20 cellular contexts compared by ENCODE assay signal in the genomic region with DNA sequence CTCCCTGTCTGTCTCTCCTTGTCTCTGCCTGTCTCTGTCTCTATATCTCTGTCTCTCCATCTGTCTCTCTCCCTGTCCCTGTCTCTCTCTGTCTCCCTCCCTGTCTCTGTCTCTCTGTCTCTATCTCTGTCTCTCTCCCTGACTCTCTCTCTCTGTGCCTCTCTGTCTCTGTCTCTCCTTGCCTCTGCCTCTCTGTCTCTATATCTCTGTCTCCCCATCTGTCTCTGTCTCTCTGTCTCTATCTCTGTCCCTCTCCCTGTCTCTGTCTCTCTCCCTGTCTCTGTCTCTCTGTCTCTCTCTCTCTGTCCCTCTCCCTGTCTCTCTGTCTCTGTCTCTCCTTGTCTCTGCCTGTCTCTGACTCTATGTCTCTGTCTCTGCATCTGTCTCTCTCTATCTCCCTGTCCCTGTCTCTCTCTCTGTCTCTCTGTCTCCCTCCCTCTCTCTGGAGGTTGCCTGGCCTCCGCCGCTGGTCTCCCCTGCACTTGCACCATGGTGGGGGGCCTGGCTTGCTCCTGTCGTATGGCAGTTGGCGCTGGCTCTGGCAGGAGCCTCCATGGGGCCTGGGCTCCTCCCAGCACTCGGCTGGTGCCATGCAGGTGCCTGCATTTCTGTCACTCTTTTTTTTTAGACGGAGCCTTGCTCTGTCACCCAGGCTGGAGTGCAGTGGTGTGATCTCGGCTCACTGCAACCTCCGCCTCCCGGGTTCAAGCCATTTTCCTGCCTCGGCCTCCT. TPM values are rescaled to one million over a fixed set of nuclear protein-coding genes. Genes with fewer than 3 reads are reported as not detected.
DNase-seq lines count a peak whose midpoint lies in the region; ATAC-seq and TF ChIP-seq lines count a peak whose summit lies in the region.
"Had no signal": no experiment of that assay in that cellular context is flagged by ENCODE, and none has a peak within 500 bp of the region (broad histone marks: within the 10 kb centered on the region; RNA-seq: fewer than 3 reads in every experiment).

No MANE protein-coding gene starts in this region.

- no peaks in the 10 kb centered on the region for H3K36me3 ChIP-seq in uterus

- no peaks in the 10 kb centered on the region for H3K36me3 Mint-ChIP-seq in stimulated activated naive CD8-positive, alpha-beta T cell treated with anti-CD3 and anti-CD28 coated beads, Interleukin-15, Interleukin-2, amounts not matched to agents 100 ng/mL and 50 ng/mL, for 24 hours (ENCODE audit: low read depth)
- H3K36me3 Mint-ChIP-seq in nephron progenitor cell (ENCODE audit: low read depth), result no peaks in the 10 kb centered on the region

- TF ChIP-seq CTCF in nephron progenitor cell (IDR thresholded peaks at IDR 0.05) (no peak), uterus (IDR thresholded peaks at IDR 0.05) (no peak)

- intact Hi-C loops in uterus (cut with DNase I; ENCODE audit: low total_unique reads), result no loop called here

- H3K27ac ChIP-seq in caudate nucleus (ENCODE audit: low read depth, low read length) (peak overlapping the region; percentile 21), uterus (no peak overlapping the region)
- H3K27ac ChIP-seq: GM23248, KMS-11 had no signal

- no peaks in the 10 kb centered on the region for H3K4me1 ChIP-seq in uterus

- no peaks in the 10 kb centered on the region for H3K27me3 ChIP-seq in uterus

- H3K27me3 Mint-ChIP-seq in stimulated activated naive CD8-positive, alpha-beta T cell treated with anti-CD3 and anti-CD28 coated beads, Interleukin-15, Interleukin-2, amounts not matched to agents 100 ng/mL and 50 ng/mL, for 24 hours, result no peaks in the 10 kb centered on the region
- H3K27me3 Mint-ChIP-seq in stimulated activated naive CD8-positive, alpha-beta T cell treated with anti-CD3 and anti-CD28 coated beads, Interleukin-15, amount 100 ng/mL, for 72 hours, result peaks cover 31% of the 10 kb centered on the region
- peaks cover 19% of the 10 kb centered on the region for H3K27me3 Mint-ChIP-seq in nephron progenitor cell (ENCODE audit: low read depth, poor library complexity)

- H3K9me3 ChIP-seq in uterus, result no peaks in the 10 kb centered on the region

- TF ChIP-seq POLR2A in uterus (IDR thresholded peaks at IDR 0.05), result no peak

- H3K9me3 Mint-ChIP-seq in stimulated activated naive CD8-positive, alpha-beta T cell treated with anti-CD3 and anti-CD28 coated beads, Interleukin-15, Interleukin-2, amounts not matched to agents 100 ng/mL and 50 ng/mL, for 24 hours, result no peaks in the 10 kb centered on the region
- H3K9me3 Mint-ChIP-seq in stimulated activated naive CD8-positive, alpha-beta T cell treated with anti-CD3 and anti-CD28 coated beads, Interleukin-15, amount 100 ng/mL, for 72 hours, result no peaks in the 10 kb centered on the region
- H3K9me3 Mint-ChIP-seq in nephron progenitor cell, result no peaks in the 10 kb centered on the region
- H3K9me3 Mint-ChIP-seq: CD4-positive, alpha-beta T cell had no signal

- H3K4me1 Mint-ChIP-seq in stimulated activated naive CD8-positive, alpha-beta T cell treated with anti-CD3 and anti-CD28 coated beads, Interleukin-15, Interleukin-2, amounts not matched to agents 100 ng/mL and 50 ng/mL, for 24 hours (ENCODE audit: low read depth), result peaks cover 3% of the 10 kb centered on the region
- peaks cover 28% of the 10 kb centered on the region for H3K4me1 Mint-ChIP-seq in stimulated activated naive CD8-positive, alpha-beta T cell treated with anti-CD3 and anti-CD28 coated beads, Interleukin-15, amount 100 ng/mL, for 72 hours
- H3K4me1 Mint-ChIP-seq in nephron progenitor cell, result peaks cover 40% of the 10 kb centered on the region

- no peak for DNase-seq in stimulated activated naive CD8-positive, alpha-beta T cell treated with anti-CD3 and anti-CD28 coated beads, Interleukin-15, amount 100 ng/mL, for 72 hours
- no peak for DNase-seq in caudate nucleus (lab: John Stamatoyannopoulos, UW)
- DNase-seq in nephron progenitor cell, result no peak
- no peak for DNase-seq in uterus
- DNase-seq in NCI-H69 (lab: John Stamatoyannopoulos, UW), result no peak
- no peak for DNase-seq in activated naive CD4-positive, alpha-beta T cell (lab: John Stamatoyannopoulos, UW)
- DNase-seq: AML-193; CD4-positive, alpha-beta T cell; DND-41; GDM1; GM23248; NCI-H1092; NCI-H1694; NCI-H446 treated with DMSO at 0.1 percent for 48 hours; NCI-H774; Right ventricle myocardium superior had no signal

- no peak overlapping the region for H3K4me3 ChIP-seq in uterus
- H3K4me3 ChIP-seq: GM23248 had no signal

- H3K27ac Mint-ChIP-seq in stimulated activated naive CD8-positive, alpha-beta T cell treated with anti-CD3 and anti-CD28 coated beads, Interleukin-15, Interleukin-2, amounts not matched to agents 100 ng/mL and 50 ng/mL, for 24 hours, result peak overlapping the region; percentile 39
- no peak overlapping the region for H3K27ac Mint-ChIP-seq in stimulated activated naive CD8-positive, alpha-beta T cell treated with anti-CD3 and anti-CD28 coated beads, Interleukin-15, amount 100 ng/mL, for 72 hours
- peak overlapping the region; percentile 49 for H3K27ac Mint-ChIP-seq in nephron progenitor cell
- H3K27ac Mint-ChIP-seq: CD4-positive, alpha-beta T cell had no signal

- ATAC-seq in stimulated activated naive CD8-positive, alpha-beta T cell treated with anti-CD3 and anti-CD28 coated beads, Interleukin-15, amount 100 ng/mL, for 72 hours, result no peak
- ATAC-seq in HG02870 (IDR thresholded peaks at IDR 0.05; ENCODE audit: unreplicated experiment), result no peak
- ATAC-seq: Panc1 had no signal

- H3K4me3 Mint-ChIP-seq in stimulated activated naive CD8-positive, alpha-beta T cell treated with anti-CD3 and anti-CD28 coated beads, Interleukin-15, Interleukin-2, amounts not matched to agents 100 ng/mL and 50 ng/mL, for 24 hours, result no peak overlapping the region
- H3K4me3 Mint-ChIP-seq in stimulated activated naive CD8-positive, alpha-beta T cell treated with anti-CD3 and anti-CD28 coated beads, Interleukin-15, amount 100 ng/mL, for 72 hours, result no peak overlapping the region
- H3K4me3 Mint-ChIP-seq in nephron progenitor cell, result no peak overlapping the region
- H3K4me3 Mint-ChIP-seq: CD4-positive, alpha-beta T cell had no signal

RNA-seq across cellular contexts. Expression of gene MMP17, which starts 28.3 kb away (rescaled TPM):
- total RNA-seq in uterus, result 10 to 100 TPM in 1 of 4 donors, 1 to 10 TPM in 2, under 1 TPM in 1; 0.26 to 17.4 (median 5.0) TPM

RNA-seq across cellular contexts. Expression of gene ULK1, which starts 37.9 kb away (rescaled TPM):
- total RNA-seq in uterus, result 100 to 1,000 TPM in 1 of 4 donors, 10 to 100 TPM in 3; 11.8 to 135 (median 38.8) TPM

Comparison
In these comparisons a context has a peak if more than half of its experiments do, and no peak if none do; other contexts are left out.
1. H3K27ac Mint-ChIP-seq: peak in stimulated activated naive CD8-positive, alpha-beta T cell treated with anti-CD3 and anti-CD28 coated beads, Interleukin-15, Interleukin-2, amounts not matched to agents 100 ng/mL and 50 ng/mL, for 24 hours (single experiment) and nephron progenitor cell (single experiment); none in stimulated activated naive CD8-positive, alpha-beta T cell treated with anti-CD3 and anti-CD28 coated beads, Interleukin-15, amount 100 ng/mL, for 72 hours (0 of 2).